Comparison of ENCODE assay signal across 8 cellular contexts in genomic region chrX:80876877-80877276, GRCh38.
A peak's percentile ranks its signal among the peaks of the same experiment; 100 is the strongest.
DNase-seq lines count a peak whose midpoint lies in the region; ATAC-seq and TF ChIP-seq lines count a peak whose summit lies in the region.

No MANE protein-coding gene starts in this region.

- intact Hi-C loops in posterior vena cava (cut with DNase I), result no loop called here

- no peak overlapping the region for H3K27ac Mint-ChIP-seq in CD4-positive, CD25-positive, alpha-beta regulatory T cell

- ATAC-seq in CD4-positive, CD25-positive, alpha-beta regulatory T cell (ENCODE audit: low read depth in 2 of 2), result no peak
- ATAC-seq in GM21723 (IDR thresholded peaks at IDR 0.05; ENCODE audit: unreplicated experiment) (peak; percentile 67), foreskin keratinocyte (no peak), HG02973 (IDR thresholded peaks at IDR 0.05; ENCODE audit: unreplicated experiment) (no peak)

- H3K4me3 Mint-ChIP-seq in CD4-positive, CD25-positive, alpha-beta regulatory T cell, result no peak overlapping the region

- H3K27ac ChIP-seq in CD4-positive, CD25-positive, alpha-beta regulatory T cell (ENCODE audit: insufficient read depth, low read length, poor library complexity, severe bottlenecking), result no peak overlapping the region
- H3K27ac ChIP-seq in Peyer's patch (no peak overlapping the region), foreskin keratinocyte (no peak overlapping the region)

- H3K9me3 ChIP-seq in CD4-positive, CD25-positive, alpha-beta regulatory T cell (ENCODE audit: control insufficient read depth in 2 of 2, low read length in 2 of 2), result no peaks in the 10 kb centered on the region
- H3K9me3 ChIP-seq in Peyer's patch, result no peaks in the 10 kb centered on the region

- H3K27me3 Mint-ChIP-seq in CD4-positive, CD25-positive, alpha-beta regulatory T cell, result no peaks in the 10 kb centered on the region

- no peak overlapping the region for H3K4me3 ChIP-seq in CD4-positive, CD25-positive, alpha-beta regulatory T cell (ENCODE audit: low read depth, low read length)
- no peak overlapping the region for H3K4me3 ChIP-seq in Peyer's patch

- H3K4me1 ChIP-seq in CD4-positive, CD25-positive, alpha-beta regulatory T cell (ENCODE audit: control insufficient read depth, insufficient read depth, low read length, poor library complexity, severe bottlenecking), result no peaks in the 10 kb centered on the region
- H3K4me1 ChIP-seq in Peyer's patch (no peaks in the 10 kb centered on the region), foreskin keratinocyte (no peaks in the 10 kb centered on the region)

- no peaks in the 10 kb centered on the region for H3K27me3 ChIP-seq in CD4-positive, CD25-positive, alpha-beta regulatory T cell (ENCODE audit: control insufficient read depth, insufficient read depth, low read length)
- no peaks in the 10 kb centered on the region for H3K27me3 ChIP-seq in Peyer's patch
- H3K27me3 ChIP-seq in foreskin keratinocyte, result no peaks in the 10 kb centered on the region

- no peaks in the 10 kb centered on the region for H3K36me3 Mint-ChIP-seq in CD4-positive, CD25-positive, alpha-beta regulatory T cell

- no peaks in the 10 kb centered on the region for H3K36me3 ChIP-seq in CD4-positive, CD25-positive, alpha-beta regulatory T cell (ENCODE audit: control insufficient read depth, insufficient read depth, low read length)
- no peaks in the 10 kb centered on the region for H3K36me3 ChIP-seq in Peyer's patch

- TF ChIP-seq POLR2A in Peyer's patch (IDR thresholded peaks at IDR 0.05), result no peak

- H3K4me1 Mint-ChIP-seq in CD4-positive, CD25-positive, alpha-beta regulatory T cell, result no peaks in the 10 kb centered on the region

- peak in 2 of 3 donors; percentile 17 to 45 for DNase-seq in CD4-positive, CD25-positive, alpha-beta regulatory T cell
- no peak for DNase-seq in Peyer's patch
- peak in 1 of 2 donors; percentile 0 for DNase-seq in foreskin keratinocyte
- no peak for DNase-seq in ureter (ENCODE audit: low spot score)
- DNase-seq in effector CD8-positive, alpha-beta T cell (lab: John Stamatoyannopoulos, UW), result no peak
- no peak for DNase-seq in posterior vena cava (ENCODE audit: low spot score)

- TF ChIP-seq CTCF in Peyer's patch (IDR thresholded peaks at IDR 0.05) (peak in 4 of 6 experiments; percentile 21 to 42 (median 29)), foreskin keratinocyte (conservative IDR thresholded peaks at IDR 0.05) (peak; percentile 54)

- peaks cover 0 to 5% (median 0%) of the 10 kb centered on the region in 7 donors for H3K9me3 Mint-ChIP-seq in CD4-positive, CD25-positive, alpha-beta regulatory T cell

Comparison
In these comparisons a context has a peak if more than half of its experiments do, and no peak if none do; other contexts are left out.
1. DNase-seq: peak in CD4-positive, CD25-positive, alpha-beta regulatory T cell (2 of 3); none in Peyer's patch (0 of 3), ureter (single experiment), effector CD8-positive, alpha-beta T cell (single experiment) and posterior vena cava (single experiment).